8 cellular contexts compared by ENCODE assay signal in the genomic region with DNA sequence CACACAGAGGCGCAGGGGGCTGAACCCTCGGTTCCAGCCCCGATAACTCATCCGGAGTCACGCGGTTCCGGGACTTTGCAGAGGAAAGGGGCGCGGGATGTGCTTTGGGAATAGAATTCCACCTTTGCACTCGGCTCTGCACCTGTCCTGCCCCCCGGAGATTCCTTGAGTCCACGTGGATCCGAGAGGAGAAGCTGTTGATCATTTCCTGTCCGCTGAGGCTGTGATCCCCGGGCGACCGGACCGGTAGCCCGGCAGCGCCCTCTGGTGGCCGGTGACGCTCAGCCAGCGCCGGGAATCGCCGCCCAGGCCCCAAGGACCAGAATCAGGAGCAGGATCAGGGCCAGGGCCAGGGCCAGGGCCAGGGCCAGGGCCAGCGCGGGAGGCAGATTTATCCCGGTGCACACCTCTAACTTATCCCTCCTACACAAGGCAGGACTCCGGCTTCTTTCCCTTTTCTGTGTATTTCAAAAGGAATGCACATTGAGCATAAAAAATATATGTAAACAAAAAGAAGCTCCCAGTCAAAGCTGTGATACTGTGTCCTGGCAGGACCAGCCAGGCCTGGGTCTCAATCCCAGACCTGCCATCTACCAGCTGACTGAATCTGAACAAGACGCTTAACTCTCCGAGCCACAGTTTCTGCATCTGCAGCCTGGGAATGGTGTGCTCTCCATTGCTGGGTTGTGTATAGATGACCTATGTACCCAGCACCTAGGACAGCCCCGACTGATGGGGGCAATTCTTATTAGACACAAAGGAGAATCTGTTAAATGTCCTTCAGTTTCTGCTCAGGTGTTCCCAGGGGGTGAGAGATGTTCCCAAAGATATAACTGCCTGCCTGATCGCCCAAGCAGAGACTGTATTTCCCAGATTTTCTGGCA. TPM values are rescaled to one million over a fixed set of nuclear protein-coding genes. Genes with fewer than 3 reads are reported as not detected.
DNase-seq lines count a peak whose midpoint lies in the region; ATAC-seq and TF ChIP-seq lines count a peak whose summit lies in the region.

No MANE protein-coding gene starts in this region.

- POLR2A ChIA-PET in Caco-2 (lab: Charles Lee): interaction anchor here (1.1 kb wide), 1 partner anchor 163 kb away, joined by 3 read pairs; no protein-coding TSS in a partner anchor

- H3K9me3 Mint-ChIP-seq in Caco-2 (ENCODE audit: unreplicated experiment): no peaks in the 10 kb centered on the region
- H3K9me3 Mint-ChIP-seq in chondrocyte (ENCODE audit: low read depth): no peaks in the 10 kb centered on the region

- ATAC-seq in left colon (peak; percentile 91), HG02884 (IDR thresholded peaks at IDR 0.05; ENCODE audit: unreplicated experiment) (no peak)

- CTCF ChIA-PET in Caco-2 (lab: Charles Lee): interaction anchor here (0.8 to 2.7 kb wide), 12 partner anchors 8 to 163 kb away, joined by 3 to 25 read pairs (median 6); a partner anchor contains a TSS

- H3K27me3 Mint-ChIP-seq in Caco-2 (ENCODE audit: insufficient read depth, unreplicated experiment) (no peaks in the 10 kb centered on the region), chondrocyte (ENCODE audit: low read depth) (peaks cover 1% of the 10 kb centered on the region)

- no peaks in the 10 kb centered on the region for H3K27me3 ChIP-seq in Caco-2 (replicated peaks; ENCODE audit: control insufficient read depth, insufficient read depth, low read length)
- peaks cover 3% of the 10 kb centered on the region; the same call in 1 of the 2 replicates for H3K27me3 ChIP-seq in H7 (ENCODE audit: control insufficient read depth, insufficient read depth, low read length)

- H3K4me1 ChIP-seq in Caco-2: peaks cover 3% of the 10 kb centered on the region; the same call in 1 of the 2 replicates

- no peaks in the 10 kb centered on the region for H3K36me3 Mint-ChIP-seq in Caco-2 (ENCODE audit: insufficient read depth, unreplicated experiment)
- no peaks in the 10 kb centered on the region for H3K36me3 Mint-ChIP-seq in chondrocyte (ENCODE audit: low read depth)

- BruUV-seq in Caco-2 (replicated peaks; lab: Mats Ljungman, UMichigan): no TSS peak

- DNase-seq in Caco-2 (peak; percentile 80 to 86), H7 (peak; percentile 98), NCI-H2171 (lab: John Stamatoyannopoulos, UW) (peak; percentile 23), chondrocyte (ENCODE audit: low spot score) (no peak), left colon (peak; percentile 59 to 88)
- peak; percentile 79 for DNase-seq in activated CD4-positive, alpha-beta T cell treated with anti-CD3 and anti-CD28 coated beads for 24 hours (ENCODE audit: low read depth in 2 of 2)
- DNase-seq in stimulated activated CD4-positive, alpha-beta T cell treated with anti-CD3 and anti-CD28 coated beads, Interleukin-15, amount 100 ng/mL, for 48 hours (ENCODE audit: low read depth in 2 of 2): peak; percentile 43 to 76

- peak overlapping the region; percentile 39 for H3K4me3 ChIP-seq in Caco-2 (ENCODE audit: low read depth, low read length)
- H3K4me3 ChIP-seq in H7 (ENCODE audit: insufficient read depth, low read depth, low read length): peak overlapping the region; percentile 19

- H3K27ac Mint-ChIP-seq in Caco-2 (ENCODE audit: unreplicated experiment) (peak overlapping the region; percentile 42), chondrocyte (ENCODE audit: unreplicated experiment) (no peak overlapping the region)

- H3K4me3 Mint-ChIP-seq in Caco-2 (ENCODE audit: unreplicated experiment) (peak overlapping the region; percentile 64), chondrocyte (ENCODE audit: unreplicated experiment) (peak overlapping the region; percentile 63)

- H3K4me1 Mint-ChIP-seq in Caco-2 (ENCODE audit: low read depth, unreplicated experiment): peaks cover 6% of the 10 kb centered on the region
- H3K4me1 Mint-ChIP-seq in chondrocyte (ENCODE audit: low read depth): peaks cover 4% of the 10 kb centered on the region

- TF ChIP-seq CTCF in Caco-2 (IDR thresholded peaks at IDR 0.05; ENCODE audit: insufficient read depth in 1 of 2, low read depth in 1 of 2, low read length in 1 of 2, severe bottlenecking in 1 of 2, unreplicated experiment in 1 of 2): peak; percentile 48 to 83
- TF ChIP-seq CTCF in chondrocyte (IDR thresholded peaks at IDR 0.05): peak; percentile 95

- H3K9me3 ChIP-seq in Caco-2: no peaks in the 10 kb centered on the region

- H3K36me3 ChIP-seq in Caco-2 (ENCODE audit: control insufficient read depth, insufficient read depth, low read length): no peaks in the 10 kb centered on the region
- no peaks in the 10 kb centered on the region for H3K36me3 ChIP-seq in H7 (replicated peaks; ENCODE audit: control insufficient read depth, insufficient read depth, low read length)

- intact Hi-C loops in Caco-2 (cut with micrococcal nuclease; ENCODE audit: unreplicated experiment): loop anchor here (1.0 to 5.0 kb wide), 7 partner anchors 20 to 163 kb away; a partner anchor contains a TSS
- intact Hi-C loops in left colon (cut with DNase I, micrococcal nuclease): loop anchor here (10.0 kb wide), 2 partner anchors 83 to 163 kb away; no protein-coding TSS in a partner anchor

RNA-seq across cellular contexts. Expression of a gene that starts 8.5 kb away (rescaled TPM):
- total RNA-seq in Caco-2 (2022) (not detected in 2 replicates), chondrocyte (not detected in 3 replicates), left colon (not detected)
- not detected in 2 replicates for total RNA-seq in H7 (2014; rRNA removed; shearing (Covaris generic))

RNA-seq across cellular contexts. Expression of a gene that starts 49.9 kb away (rescaled TPM):
- total RNA-seq in Caco-2 (2022) (90.5 and 105 TPM in 2 replicates), chondrocyte (0.12 to 1.3 TPM (median 1.00 TPM) in 3 replicates), left colon (10 to 100 TPM; 42.6 to 54.8 TPM)
- 0.69 and 1.2 TPM in 2 replicates for total RNA-seq in H7 (2014; rRNA removed; shearing (Covaris generic))

Comparison
In these comparisons a context has a peak if more than half of its experiments do, and no peak if none do; other contexts are left out.
1. RNA of a gene that starts 49.9 kb away (total RNA-seq): 90.5 to 105 TPM in Caco-2 and 42.6 to 54.8 TPM in left colon; 0.12 to 1.3 TPM in chondrocyte and 0.69 to 1.2 TPM in H7; every median in the first group is over 10 times any median in the second.